8 cellular contexts compared by ENCODE assay signal in the genomic region with DNA sequence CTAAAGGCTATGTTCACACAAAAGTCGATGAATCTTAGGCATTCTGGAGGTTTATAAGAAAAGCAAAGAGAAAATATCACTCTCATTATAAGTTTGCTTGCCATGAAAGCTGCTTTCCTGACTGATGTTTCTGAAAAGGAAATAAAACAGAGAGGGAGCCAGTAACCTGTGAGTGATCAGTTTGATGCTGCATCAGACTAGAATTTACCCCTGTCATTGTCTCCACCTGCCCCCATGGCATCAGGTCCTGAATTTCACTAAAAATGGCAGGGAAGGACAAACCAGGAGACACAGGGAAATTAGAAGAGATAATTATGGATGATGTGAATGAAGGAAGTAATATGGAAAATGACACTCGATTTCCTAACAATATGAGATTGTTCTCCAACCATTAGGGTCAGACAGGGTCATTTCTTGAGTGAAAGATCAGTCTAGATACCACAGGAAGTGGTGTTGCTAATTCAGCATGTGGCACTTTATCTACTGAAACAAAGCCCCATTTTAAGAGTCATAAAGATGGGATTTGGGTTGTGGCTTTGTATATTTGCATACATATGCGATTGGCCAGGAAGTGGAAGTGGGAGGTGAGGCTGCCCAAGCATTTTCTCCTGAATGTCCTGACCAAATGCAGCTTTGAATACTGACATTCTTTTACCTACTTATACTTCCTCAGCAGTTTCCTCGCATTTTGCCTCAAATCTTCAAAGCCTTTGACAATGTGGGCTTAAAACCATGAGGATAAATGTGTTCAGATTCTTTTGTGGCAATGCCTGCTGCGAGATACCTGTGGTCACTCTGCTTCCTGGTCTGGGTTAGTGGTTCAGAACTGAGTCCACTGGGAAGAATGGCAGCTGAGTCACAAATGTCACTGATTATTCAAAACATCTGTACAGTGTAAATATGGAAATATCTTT. TPM values are rescaled to one million over a fixed set of nuclear protein-coding genes. Genes with fewer than 3 reads are reported as not detected.
DNase-seq lines count a peak whose midpoint lies in the region; ATAC-seq and TF ChIP-seq lines count a peak whose summit lies in the region.

No MANE protein-coding gene starts in this region.

- H3K36me3 ChIP-seq in ascending aorta (no peaks in the 10 kb centered on the region), thyroid gland (no peaks in the 10 kb centered on the region)

- peak overlapping the region; percentile 22 for H3K27ac Mint-ChIP-seq in endothelial cell (ENCODE audit: unreplicated experiment)

- 40 to 49% methylated on average over 5 of the region's 5 CpGs for WGBS in thyroid gland, 2 donors

- TF ChIP-seq POLR2A in thyroid gland (IDR thresholded peaks at IDR 0.05) = no peak

- no peak overlapping the region for H3K27ac ChIP-seq in ascending aorta
- H3K27ac ChIP-seq in thyroid gland = no peak overlapping the region

- H3K9me3 ChIP-seq in ascending aorta = no peaks in the 10 kb centered on the region
- no peaks in the 10 kb centered on the region for H3K9me3 ChIP-seq in thyroid gland

- DNase-seq in GF-D8 (lab: John Stamatoyannopoulos, UW) (peak; percentile 20), endothelial cell (ENCODE audit: low spot score) (no peak), posterior vena cava (ENCODE audit: low spot score) (no peak), ascending aorta (ENCODE audit: low spot score in 2 of 2) (no peak), NCI-H2196 treated with DMSO at 0.1 percent for 48 hours (lab: John Stamatoyannopoulos, UW; ENCODE audit: unreplicated experiment) (no peak), thyroid gland (no peak)

- intact Hi-C loops in posterior vena cava (cut with DNase I) = no loop called here
- intact Hi-C loops in ascending aorta (cut with DNase I) = no loop called here
- intact Hi-C loops in thyroid gland (cut with DNase I) = no loop called here

- H3K4me3 Mint-ChIP-seq in endothelial cell (ENCODE audit: unreplicated experiment) = no peak overlapping the region

- ATAC-seq in GM21515 (IDR thresholded peaks at IDR 0.05; ENCODE audit: unreplicated experiment) = peak; percentile 90
- peak; percentile 98 for ATAC-seq in HG03571 (IDR thresholded peaks at IDR 0.05; ENCODE audit: unreplicated experiment)

- H3K4me1 Mint-ChIP-seq in endothelial cell (ENCODE audit: unreplicated experiment) = peaks cover 23% of the 10 kb centered on the region

- no peak for TF ChIP-seq CTCF in endothelial cell (IDR thresholded peaks at IDR 0.05; ENCODE audit: unreplicated experiment)
- no peak for TF ChIP-seq CTCF in ascending aorta (IDR thresholded peaks at IDR 0.05)
- TF ChIP-seq CTCF in thyroid gland (IDR thresholded peaks at IDR 0.05) = no peak

- H3K27me3 ChIP-seq in ascending aorta (no peaks in the 10 kb centered on the region), thyroid gland (no peaks in the 10 kb centered on the region)

- H3K4me1 ChIP-seq in ascending aorta (no peaks in the 10 kb centered on the region), thyroid gland (no peaks in the 10 kb centered on the region)

- H3K36me3 Mint-ChIP-seq in endothelial cell (ENCODE audit: low read depth, unreplicated experiment) = no peaks in the 10 kb centered on the region

- H3K27me3 Mint-ChIP-seq in endothelial cell (ENCODE audit: unreplicated experiment) = no peaks in the 10 kb centered on the region

- H3K9me3 Mint-ChIP-seq in endothelial cell (ENCODE audit: unreplicated experiment) = no peaks in the 10 kb centered on the region

- H3K4me3 ChIP-seq in ascending aorta (no peak overlapping the region), thyroid gland (replicated peaks in 1 of 3) (no peak overlapping the region)

RNA-seq across cellular contexts. Expression of gene MEGF10, which starts 29.7 kb away (rescaled TPM):
- 5.6 TPM for total RNA-seq in endothelial cell (ENCODE audit: unreplicated experiment)
- total RNA-seq in posterior vena cava = under 1 TPM; 0.19 to 0.29 TPM
- 0.11 TPM for total RNA-seq in ascending aorta
- 1 to 10 TPM in 1 of 4 donors, under 1 TPM in 2, not detected in 1; under 0.01 to 2.3 (median 0.42) TPM for total RNA-seq in thyroid gland
